ENCODE assay signal across 7 cellular contexts in genomic region chr10:132386921-132387320, GRCh38. TPM values are rescaled to one million over a fixed set of nuclear protein-coding genes. Genes with fewer than 3 reads are reported as not detected.
DNase-seq lines count a peak whose midpoint lies in the region; ATAC-seq and TF ChIP-seq lines count a peak whose summit lies in the region.
"Not testable (repeated sequence)": the region's sequence is repeated elsewhere in the genome, so short reads cannot be mapped to it uniquely, and the experiment has no call there.

No MANE protein-coding gene starts in this region.

- not testable (repeated sequence) for H3K4me3 ChIP-seq in HEK293 (ENCODE audit: low read depth, low read length); right cardiac atrium (ENCODE audit: low read length); mucosa of stomach (ENCODE audit: low read length); sigmoid colon; transverse colon

- not testable (repeated sequence) for TF ChIP-seq EP300 in sigmoid colon (IDR thresholded peaks at IDR 0.05); transverse colon (IDR thresholded peaks at IDR 0.05; ENCODE audit: low read depth)

- intact Hi-C loops in right cardiac atrium (cut with DNase I) (loop anchor here in 3 of 4 donors (2.0 to 10.0 kb wide), 3 partner anchors 65 to 258 kb away; no protein-coding TSS in a partner anchor), sigmoid colon (cut with DNase I) (loop anchor here (1.0 kb wide), 1 partner anchor 66 kb away; no protein-coding TSS in a partner anchor), transverse colon (cut with DNase I; ENCODE audit: low total_unique reads) (loop anchor here (2.0 kb wide), 1 partner anchor 66 kb away; no protein-coding TSS in a partner anchor)

- peak overlapping the region; percentile 44 for H3K27ac Mint-ChIP-seq in central memory CD8-positive, alpha-beta T cell (ENCODE audit: low read depth)

- not testable (repeated sequence) for ATAC-seq in central memory CD8-positive, alpha-beta T cell (replicated peaks; ENCODE audit: extremely low read depth, poor library complexity, severe bottlenecking); right cardiac atrium

- H3K36me3 Mint-ChIP-seq in central memory CD8-positive, alpha-beta T cell (ENCODE audit: insufficient read depth): not testable (repeated sequence)

- H3K27ac ChIP-seq in HEK293 (ENCODE audit: extremely low read depth, low read depth, low read length); right cardiac atrium (ENCODE audit: low read length); sigmoid colon; transverse colon: not testable (repeated sequence)

- CTCF ChIA-PET in HEK293 (lab: Yijun Ruan, JAX): interaction anchor here (0.6 kb wide), 1 partner anchor 55 kb away, joined by 3 read pairs; no protein-coding TSS in a partner anchor

- POLR2A ChIA-PET in HEK293 (lab: Yijun Ruan, JAX): not testable (repeated sequence)

- TF ChIP-seq CTCF in HEK293 (tag by site-specific recombination; IDR thresholded peaks at IDR 0.05); sigmoid colon (IDR thresholded peaks at IDR 0.05); transverse colon (IDR thresholded peaks at IDR 0.05): not testable (repeated sequence)

- H3K36me3 ChIP-seq in HEK293 (ENCODE audit: control insufficient read depth in 2 of 2, insufficient read depth in 1 of 2, low read length in 2 of 2); mucosa of stomach (ENCODE audit: control insufficient read depth, insufficient read depth, low read length); sigmoid colon; transverse colon: not testable (repeated sequence)

- H3K4me1 Mint-ChIP-seq in central memory CD8-positive, alpha-beta T cell: peaks cover 12% of the 10 kb centered on the region

- peak; percentile 5 for DNase-seq in activated CD8-positive, alpha-beta memory T cell treated with anti-CD3 and anti-CD28 coated beads, Interleukin-2, amount 50 U/mL, for 4 hours
- DNase-seq in central memory CD8-positive, alpha-beta T cell (ENCODE audit: low spot score in 2 of 2): not testable (repeated sequence)
- peak in 2 of 3 donors; percentile 11 to 27 for DNase-seq in right cardiac atrium
- DNase-seq in sigmoid colon: peak; percentile 46
- peak; percentile 6 for DNase-seq in transverse colon

- H3K4me3 Mint-ChIP-seq in central memory CD8-positive, alpha-beta T cell: not testable (repeated sequence)

- not testable (repeated sequence) for H3K4me1 ChIP-seq in HEK293 (ENCODE audit: control insufficient read depth, insufficient read depth, low read length); right cardiac atrium (ENCODE audit: control insufficient read depth, insufficient read depth, low read length); sigmoid colon
- H3K4me1 ChIP-seq in mucosa of stomach (ENCODE audit: control insufficient read depth, insufficient read depth, low read length) (peaks cover 18% of the 10 kb centered on the region), transverse colon (peaks cover 5 to 13% (median 11%) of the 10 kb centered on the region in 4 donors)

- peak overlapping the region; percentile 48 for H3K9ac ChIP-seq in mucosa of stomach (ENCODE audit: low read length)

- not testable (repeated sequence) for H3K9me3 ChIP-seq in HEK293 (ENCODE audit: control insufficient read depth, insufficient read depth, low read depth, low read length); right cardiac atrium (ENCODE audit: control insufficient read depth, low read length); mucosa of stomach (ENCODE audit: control insufficient read depth, low read length); sigmoid colon; transverse colon

- H3K27me3 ChIP-seq in right cardiac atrium (ENCODE audit: control insufficient read depth, insufficient read depth); sigmoid colon; transverse colon: not testable (repeated sequence)
- H3K27me3 ChIP-seq in mucosa of stomach (ENCODE audit: control insufficient read depth, insufficient read depth, low read length): peaks cover 10% of the 10 kb centered on the region

- TF ChIP-seq POLR2A in sigmoid colon (IDR thresholded peaks at IDR 0.05); transverse colon (IDR thresholded peaks at IDR 0.05): not testable (repeated sequence)

- H3K27me3 Mint-ChIP-seq in central memory CD8-positive, alpha-beta T cell: not testable (repeated sequence)

- 100% methylated on average over 1 of the region's 1 CpG for WGBS in right cardiac atrium
- 84 to 97% methylated on average over 1 of the region's 1 CpG for WGBS in sigmoid colon, 2 donors
- no CpG with 5 or more reads among the region's 1 CpG for WGBS in transverse colon (ENCODE audit: low coverage in 1 of 2), 2 donors

- in situ Hi-C loops in transverse colon (cut with MboI; ENCODE audit: low pct_ligation_motif_present in 1 of 4, low pct_unique_long_range_greater_than_20kb in 1 of 4, low sequenced_read_pairs in 3 of 4): loop anchor here (5.0 to 25.0 kb wide), 4 partner anchors 65 to 250 kb away; partner anchors contain the start of gene INPP5A (in 2 of the 4)

- not testable (repeated sequence) for H3K9me3 Mint-ChIP-seq in central memory CD8-positive, alpha-beta T cell

TF ChIP-seq in HEK293, 187 proteins besides CTCF, POLR2A, EP300 and RAD21:
- TF ChIP-seq ZBTB10 (tag by site-specific recombination; IDR thresholded peaks at IDR 0.05): peak; percentile 61; the same call in 1 of the 2 replicates

RNA-seq across cellular contexts. Expression of gene PWWP2B, which starts 10.1 kb away (rescaled TPM):
- total RNA-seq in right cardiac atrium: 10 to 100 TPM in 2 of 4 donors, 1 to 10 TPM in 2; 7.0 to 10.6 (median 9.6) TPM
- polyA plus RNA-seq in right cardiac atrium: 9.1 TPM
- 10 to 100 TPM in 1 of 4 donors, 1 to 10 TPM in 3; 7.7 to 10.2 (median 9.3) TPM for total RNA-seq in sigmoid colon
- 10 to 100 TPM; 27.0 to 50.8 (median 28.2) TPM for polyA plus RNA-seq in sigmoid colon
- total RNA-seq in transverse colon: 100 to 1,000 TPM in 1 of 4 donors, 10 to 100 TPM in 3; 45.9 to 129 (median 61.2) TPM

RNA-seq across cellular contexts. Expression of gene LRRC27, which starts 54.9 kb away (rescaled TPM):
- total RNA-seq in right cardiac atrium (1 to 10 TPM; 3.7 to 9.3 (median 6.8) TPM), sigmoid colon (10 to 100 TPM in 1 of 4 donors, 1 to 10 TPM in 3; 6.1 to 15.5 (median 8.1) TPM), transverse colon (10 to 100 TPM in 1 of 4 donors, 1 to 10 TPM in 2, not detected in 1; 5.9 to 69.5 (median 8.3) TPM)
- polyA plus RNA-seq in right cardiac atrium (5.4 TPM), sigmoid colon (1 to 10 TPM; 1.4 to 6.2 (median 1.8) TPM)

Comparison
In these comparisons a context has a peak if more than half of its experiments do, and no peak if none do; other contexts are left out.
1. RNA of gene PWWP2B, which starts 10.1 kb away (total RNA-seq): 45.9 to 129 TPM in transverse colon; 7.0 to 10.6 TPM in right cardiac atrium and 7.7 to 10.2 TPM in sigmoid colon; every median in the first group is over 4 times any median in the second.